Comparison of ENCODE assay signal across 8 cellular contexts in genomic region chr9:133147412-133148271, GRCh38. TPM values are rescaled to one million over a fixed set of nuclear protein-coding genes. Genes with fewer than 3 reads are reported as not detected.
DNase-seq lines count a peak whose midpoint lies in the region; ATAC-seq, FAIRE-seq and TF ChIP-seq lines count a peak whose summit lies in the region.

No MANE protein-coding gene starts in this region.

- CTCF ChIA-PET in AG04450 (lab: Charles Lee) (interaction anchor here (0.6 to 8.0 kb wide), 29 partner anchors 9 to 449 kb away, joined by 3 to 264 read pairs (median 5); partner anchors contain the start of gene GTF3C5), activated B cell treated with CpG ODN at 0.5 μM for 24 hours (lab: Charles Lee) (interaction anchor here (0.7 to 8.5 kb wide), 10 partner anchors 8 to 125 kb away, joined by 3 to 369 read pairs (median 4); partner anchors contain the start of genes GTF3C5 and RALGDS)

- H3K9me3 Mint-ChIP-seq in activated B cell treated with CpG ODN at 0.5 μM for 24 hours = no peaks in the 10 kb centered on the region

- no peaks in the 10 kb centered on the region for H3K36me3 ChIP-seq in kidney (ENCODE audit: control insufficient read depth in 1 of 2, insufficient read depth in 2 of 2, low read length in 2 of 2)

- H3K4me1 ChIP-seq in kidney (ENCODE audit: control insufficient read depth in 1 of 2, insufficient read depth in 1 of 2, low read depth in 1 of 2, low read length in 2 of 2) = peaks cover 15 to 23% of the 10 kb centered on the region in 2 donors

- peak overlapping the region; percentile 86 for H3K4me3 Mint-ChIP-seq in activated B cell treated with CpG ODN at 0.5 μM for 24 hours

- POLR2A ChIA-PET in AG04450 (lab: Yijun Ruan, JAX) (interaction anchor here (1.5 kb wide), 1 partner anchor 117 kb away, joined by 5 read pairs; the partner anchor contains the start of gene GTF3C5), activated B cell treated with CpG ODN at 0.5 μM for 24 hours (lab: Charles Lee) (interaction anchor here (1.0 to 7.9 kb wide), 4 partner anchors 14 to 117 kb away, joined by 3 to 89 read pairs (median 12); partner anchors contain the start of gene GTF3C5)

- H3K9ac ChIP-seq in kidney (ENCODE audit: low read length in 2 of 2) = peak overlapping the region in 1 of 2 donors; percentile 77

- TF ChIP-seq CTCF in AG04450 (IDR thresholded peaks at IDR 0.05; ENCODE audit: low read depth, low read length) (peak; percentile 98), activated B cell treated with CpG ODN at 0.5 μM for 24 hours (IDR thresholded peaks at IDR 0.05) (peak; percentile 81), cardiac fibroblast (IDR thresholded peaks at IDR 0.05; ENCODE audit: low read depth, low read length) (peak; percentile 99), kidney (IDR thresholded peaks at IDR 0.05; ENCODE audit: borderline replicate concordance, extremely low read depth, insufficient read depth) (peak; percentile 95)

- H3K4me1 Mint-ChIP-seq in activated B cell treated with CpG ODN at 0.5 μM for 24 hours = peaks cover 54% of the 10 kb centered on the region

- H3K27ac ChIP-seq in AG04450 (ENCODE audit: low read depth, low read length) (peak overlapping the region; percentile 21), kidney (ENCODE audit: low read depth in 2 of 2, low read length in 2 of 2) (peak overlapping the region; percentile 18 to 51)

- peak overlapping the region; percentile 91 for H3K27ac Mint-ChIP-seq in activated B cell treated with CpG ODN at 0.5 μM for 24 hours

- intact Hi-C loops in activated B cell treated with CpG ODN at 0.5 μM for 24 hours (cut with micrococcal nuclease) = loop anchor here (1.0 to 2.0 kb wide), 4 partner anchors 33 to 170 kb away; no protein-coding TSS in a partner anchor
- intact Hi-C loops in kidney (cut with DNase I) = no loop called here

- ATAC-seq in activated B cell treated with CpG ODN at 0.5 μM for 24 hours (ENCODE audit: low read depth) (peak; percentile 15), HG03565 (IDR thresholded peaks at IDR 0.05; ENCODE audit: unreplicated experiment) (no peak)

- no peaks in the 10 kb centered on the region for H3K27me3 ChIP-seq in AG04450 (ENCODE audit: control insufficient read depth, insufficient read depth, low read length)

- DNase-seq in AG04450 (ENCODE audit: low read depth, low spot score) = no peak
- DNase-seq in GM19240 (ENCODE audit: insufficient read length, low spot score) = peak; percentile 86
- peak; percentile 62 for DNase-seq in NCI-H2107 (lab: John Stamatoyannopoulos, UW)
- peak; percentile 78 for DNase-seq in activated B cell treated with CpG ODN at 0.5 μM for 24 hours
- DNase-seq in cardiac fibroblast (ENCODE audit: low read depth in 2 of 2) = peak; percentile 59 to 63
- DNase-seq in kidney = peak; percentile 90
- peak; percentile 69 to 76 for DNase-seq in stimulated activated CD4-positive, alpha-beta T cell treated with anti-CD3 and anti-CD28 coated beads, Interleukin-15, amount 100 ng/mL, for 1 hour (ENCODE audit: low read depth in 1 of 2, low spot score in 1 of 2)

- no peaks in the 10 kb centered on the region for H3K27me3 Mint-ChIP-seq in activated B cell treated with CpG ODN at 0.5 μM for 24 hours

- no peak for FAIRE-seq in kidney (lab: Jason Lieb, UNC)

- no peaks in the 10 kb centered on the region for H3K36me3 Mint-ChIP-seq in activated B cell treated with CpG ODN at 0.5 μM for 24 hours (ENCODE audit: low read depth)

- H3K4me3 ChIP-seq in AG04450 (ENCODE audit: low read depth, low read length) (peak overlapping the region; percentile 76), cardiac fibroblast (replicated peaks in 1 of 2; ENCODE audit: low read depth in 2 of 2, low read length in 2 of 2) (peak overlapping the region; percentile 77), kidney (ENCODE audit: low read length in 2 of 2) (peak overlapping the region in 1 of 2 donors; percentile 77)

- H3K9me3 ChIP-seq in AG04450 (ENCODE audit: control insufficient read depth, insufficient read depth, low read length) = no peaks in the 10 kb centered on the region; the same call in 1 of the 2 replicates
- no peaks in the 10 kb centered on the region for H3K9me3 ChIP-seq in kidney (ENCODE audit: control insufficient read depth in 1 of 2, low read length in 2 of 2)

RNA-seq across cellular contexts. Expression of gene GBGT1, which starts 16.1 kb away (rescaled TPM):
- 3.5 TPM in 2 replicates for polyA plus RNA-seq in AG04450 (2011; rRNA removed)
- 6.2 and 6.4 TPM in 2 replicates for polyA minus RNA-seq in AG04450 (2011; rRNA and poly(A)+ RNA removed)
- total RNA-seq in activated B cell treated with CpG ODN at 0.5 μM for 24 hours = 42.2 and 49.5 TPM in 2 replicates
- total RNA-seq in kidney = 21.6 TPM
- 7.9 TPM for polyA plus RNA-seq in kidney (ENCODE audit: insufficient read depth, low read depth, low replicate concordance)

RNA-seq across cellular contexts. Expression of gene RALGDS, which starts 26.6 kb away (rescaled TPM):
- polyA plus RNA-seq in AG04450 (2011; rRNA removed) = 19.1 and 25.4 TPM in 2 replicates
- polyA minus RNA-seq in AG04450 (2011; rRNA and poly(A)+ RNA removed) = 11.2 and 13.1 TPM in 2 replicates
- 21.2 and 29.2 TPM in 2 replicates for total RNA-seq in activated B cell treated with CpG ODN at 0.5 μM for 24 hours
- total RNA-seq in kidney = 43.3 TPM
- 13.0 TPM for polyA plus RNA-seq in kidney (ENCODE audit: insufficient read depth, low read depth, low replicate concordance)
